28 cellular contexts compared by ENCODE assay signal in genomic region chr19:38508507-38508906, GRCh38.
"Had no signal": no experiment of that assay in that cellular context is flagged by ENCODE, and none has a peak within 500 bp of the region (broad histone marks: within the 10 kb centered on the region; RNA-seq: fewer than 3 reads in every experiment).

No MANE protein-coding gene starts in this region.

- H3K36me3 ChIP-seq: brain microvascular endothelial cell, esophagus muscularis mucosa, heart left ventricle had no signal

- ATAC-seq: activated naive CD4-positive, alpha-beta T cell treated with anti-CD3 and anti-CD28 coated beads, Interleukin-2, amount 50 U/mL, for 72 hours; activated T-cell treated with anti-CD3 and anti-CD28 coated beads, Interleukin-2, amount 50 U/mL, for 72 hours; effector memory CD8-positive, alpha-beta T cell; foreskin keratinocyte; gastrocnemius medialis; heart left ventricle; T-cell had no signal

- DNase-seq: activated CD4-positive, alpha-beta memory T cell treated with anti-CD3 and anti-CD28 coated beads, Interleukin-2, amount 10 ng/mL, durations not matched to agents 7 days and 5 days; activated CD4-positive, alpha-beta T cell treated with anti-CD3 and anti-CD28 coated beads for 1 hour; activated CD4-positive, alpha-beta T cell treated with anti-CD3 and anti-CD28 coated beads for 4 hours; activated CD4-positive, alpha-beta T cell treated with anti-CD3 and anti-CD28 coated beads, Interleukin-2, amount 10 ng/mL, durations not matched to agents 7 days and 5 days; activated CD4-positive, alpha-beta T cell treated with anti-CD3 and anti-CD28 coated beads, Interleukin-2, amount 50 U/mL, for 4 hours; activated CD8-positive, alpha-beta memory T cell treated with anti-CD3 and anti-CD28 coated beads, Interleukin-2, amount 50 U/mL, for 48 hours; activated gamma-delta T cell; activated naive CD4-positive, alpha-beta T cell; activated naive CD4-positive, alpha-beta T cell treated with anti-CD3 and anti-CD28 coated beads, Interleukin-2, amount 10 ng/mL, durations not matched to agents 7 days and 5 days; activated naive CD8-positive, alpha-beta T cell treated with anti-CD3 and anti-CD28 coated beads, Interleukin-2, amount 10 ng/mL, durations not matched to agents 7 days and 5 days; activated T-cell treated with anti-CD3 and anti-CD28 coated beads for 4 hours; activated T-cell treated with anti-CD3 and anti-CD28 coated beads, Interleukin-2, amount 50 U/mL, for 24 hours; activated T-cell treated with anti-CD3 and anti-CD28 coated beads, Interleukin-2, amount 50 U/mL, for 72 hours; brain microvascular endothelial cell; dorsolateral prefrontal cortex; effector memory CD8-positive, alpha-beta T cell; erythroblast; foreskin keratinocyte; gastrocnemius medialis; glutamatergic neuron; T-cell; T-helper 2 cell had no signal

- H3K4me3 ChIP-seq: coronary artery, dorsolateral prefrontal cortex, esophagus muscularis mucosa, gastrocnemius medialis, heart left ventricle had no signal

- H3K27me3 ChIP-seq: brain microvascular endothelial cell, dorsolateral prefrontal cortex, foreskin keratinocyte, gastrocnemius medialis had no signal

- H3K9me3 ChIP-seq: esophagus muscularis mucosa, gastrocnemius medialis, heart left ventricle had no signal

- H3K27ac ChIP-seq: brain microvascular endothelial cell, coronary artery, dorsolateral prefrontal cortex, esophagus muscularis mucosa, foreskin keratinocyte, gastrocnemius medialis, heart left ventricle had no signal

- FAIRE-seq: astrocyte, bronchial epithelial cell had no signal

- H3K4me1 ChIP-seq: foreskin keratinocyte, gastrocnemius medialis, heart left ventricle had no signal
